Comparison of ENCODE assay signal across 9 cellular contexts in genomic region chr11:2891291-2891690, GRCh38. TPM values are rescaled to one million over a fixed set of nuclear protein-coding genes. Genes with fewer than 3 reads are reported as not detected.
DNase-seq lines count a peak whose midpoint lies in the region; ATAC-seq and TF ChIP-seq lines count a peak whose summit lies in the region.
"Had no signal": no experiment of that assay in that cellular context is flagged by ENCODE, and none has a peak within 500 bp of the region (broad histone marks: within the 10 kb centered on the region; RNA-seq: fewer than 3 reads in every experiment).

No MANE protein-coding gene starts in this region.

- 0 out of 2 replicates have a peak, but pooled peaks cover 3% of the 10 kb centered on the region for H3K9me1 ChIP-seq in IMR-90 (ENCODE audit: insufficient read depth, low read length)

- peak overlapping the region; percentile 72 for H4K5ac ChIP-seq in IMR-90 (ENCODE audit: low read depth, low read length)

- peak overlapping the region; percentile 72 for H3K4me3 Mint-ChIP-seq in Calu3 (ENCODE audit: low read depth, unreplicated experiment)
- peak overlapping the region; percentile 18 for H3K4me3 Mint-ChIP-seq in activated naive CD8-positive, alpha-beta T cell treated with anti-CD3 and anti-CD28 coated beads for 36 hours
- H3K4me3 Mint-ChIP-seq in natural killer cell = peak overlapping the region; percentile 74

- ATAC-seq in IMR-90 (ENCODE audit: low read depth) = no peak
- ATAC-seq in natural killer cell = no peak
- ATAC-seq in GM18858 (IDR thresholded peaks at IDR 0.05; ENCODE audit: unreplicated experiment) = no peak

- H3K18ac ChIP-seq in IMR-90 (ENCODE audit: low read depth, low read length) = peak overlapping the region; percentile 50

- H3K36me3 Mint-ChIP-seq in Calu3 (ENCODE audit: insufficient read depth, unreplicated experiment) = peaks cover 29% of the 10 kb centered on the region
- no peaks in the 10 kb centered on the region for H3K36me3 Mint-ChIP-seq in activated naive CD8-positive, alpha-beta T cell treated with anti-CD3 and anti-CD28 coated beads for 36 hours
- no peaks in the 10 kb centered on the region for H3K36me3 Mint-ChIP-seq in natural killer cell

- no peak for TF ChIP-seq CTCF in Calu3 (IDR thresholded peaks at IDR 0.05; ENCODE audit: unreplicated experiment)
- peak; percentile 19; the same call in 1 of the 2 replicates for TF ChIP-seq CTCF in IMR-90 (conservative IDR thresholded peaks at IDR 0.05; ENCODE audit: low read depth, low read length)
- TF ChIP-seq CTCF in natural killer cell (IDR thresholded peaks at IDR 0.05) = no peak

- in situ Hi-C loops in IMR-90 (cut with MboI; ENCODE audit: low sequenced_read_pairs) = loop anchor here (10.0 to 25.0 kb wide), 2 partner anchors 466 to 704 kb away; no protein-coding TSS in a partner anchor

- peak overlapping the region; percentile 75; the same call in 1 of the 3 replicates for H2BK15ac ChIP-seq in IMR-90 (ENCODE audit: low read depth, low read length)

- H2AK5ac ChIP-seq in IMR-90 (ENCODE audit: low read depth, low read length) = peak overlapping the region; percentile 96; the same call in 1 of the 2 replicates

- H3K27me3 Mint-ChIP-seq in Calu3 (ENCODE audit: unreplicated experiment) (no peaks in the 10 kb centered on the region), natural killer cell (ENCODE audit: low read depth in 2 of 2) (no peaks in the 10 kb centered on the region)
- H3K27me3 Mint-ChIP-seq in activated naive CD8-positive, alpha-beta T cell treated with anti-CD3 and anti-CD28 coated beads for 36 hours = no peaks in the 10 kb centered on the region

- H3K14ac ChIP-seq in IMR-90 (replicated peaks; ENCODE audit: low read depth, low read length) = peak overlapping the region; percentile 55; the same call in 1 of the 2 replicates

- H3K9me3 Mint-ChIP-seq in Calu3 (ENCODE audit: low read depth, unreplicated experiment) = no peaks in the 10 kb centered on the region
- no peaks in the 10 kb centered on the region for H3K9me3 Mint-ChIP-seq in activated naive CD8-positive, alpha-beta T cell treated with anti-CD3 and anti-CD28 coated beads for 36 hours
- no peaks in the 10 kb centered on the region for H3K9me3 Mint-ChIP-seq in natural killer cell

- peaks cover 15% of the 10 kb centered on the region for H3K4me1 Mint-ChIP-seq in Calu3 (ENCODE audit: low read depth, unreplicated experiment)
- H3K4me1 Mint-ChIP-seq in activated naive CD8-positive, alpha-beta T cell treated with anti-CD3 and anti-CD28 coated beads for 36 hours = peaks cover 29% of the 10 kb centered on the region
- peaks cover 23 to 33% of the 10 kb centered on the region in 2 donors for H3K4me1 Mint-ChIP-seq in natural killer cell

- H4K91ac ChIP-seq in IMR-90 (ENCODE audit: insufficient read depth, low read depth, low read length) = peak overlapping the region; percentile 67; the same call in 1 of the 2 replicates

- no peak overlapping the region; the same call in 1 of the 2 replicates for H3K27ac ChIP-seq in IMR-90 (ENCODE audit: insufficient read depth, low read length)

- WGBS in IMR-90 (ENCODE audit: extremely low coverage in 2 of 2, insufficient read length in 1 of 2), 2 experiments = 48% methylated on average over 3 of the region's 5 CpGs; no CpG with 5 or more reads in 1 of the 2 experiments

- no peak overlapping the region for H3K27ac Mint-ChIP-seq in Calu3 (ENCODE audit: unreplicated experiment)
- H3K27ac Mint-ChIP-seq in activated naive CD8-positive, alpha-beta T cell treated with anti-CD3 and anti-CD28 coated beads for 36 hours = peak overlapping the region; percentile 85
- H3K27ac Mint-ChIP-seq in natural killer cell = peak overlapping the region; percentile 74 to 83

- no peak overlapping the region for H3K4me3 ChIP-seq in IMR-90 (ENCODE audit: insufficient read depth, low read depth, low read length)
- H3K4me3 ChIP-seq: GM12878 had no signal

- no peak for TF ChIP-seq POLR2A in IMR-90 (IDR thresholded peaks at IDR 0.05; ENCODE audit: low read depth, low read length)

- H3K4me2 ChIP-seq in IMR-90 (ENCODE audit: low read depth, low read length) = no peak overlapping the region

- H2AFZ ChIP-seq in IMR-90 (replicated peaks; ENCODE audit: low read length, poor library complexity) = peak overlapping the region; percentile 92

- no peaks in the 10 kb centered on the region for H3K36me3 ChIP-seq in IMR-90 (ENCODE audit: control insufficient read depth, insufficient read depth, low read length)

- H4K20me1 ChIP-seq in IMR-90 (ENCODE audit: insufficient read depth, low read length) = no peaks in the 10 kb centered on the region

- intact Hi-C loops in Calu3 (cut with micrococcal nuclease; ENCODE audit: unreplicated experiment) (no loop called here), IMR-90 (cut with micrococcal nuclease) (loop anchor here (5.0 to 10.0 kb wide), 2 partner anchors 101 to 696 kb away; partner anchors contain the start of gene NAP1L4), natural killer cell (cut with micrococcal nuclease) (no loop called here)

- H3K9me3 ChIP-seq in IMR-90 (ENCODE audit: control insufficient read depth, insufficient read depth, low read length) = no peaks in the 10 kb centered on the region

- dilution Hi-C loops in IMR-90 (cut with HindIII; ENCODE audit: low sequenced_read_pairs, unreplicated experiment) = no loop called here

- no peak overlapping the region for H3K23ac ChIP-seq in IMR-90 (ENCODE audit: low read depth, low read length)

- POLR2A ChIA-PET in IMR-90 (lab: Charles Lee; ENCODE audit: unreplicated experiment) = interaction anchor here (0.6 kb wide), 1 partner anchor 278 kb away, joined by 3 read pairs; no protein-coding TSS in a partner anchor

- peak overlapping the region; percentile 93 for H2AK9ac ChIP-seq in IMR-90 (replicated peaks; ENCODE audit: low read depth, low read length, poor library complexity)

- H2BK20ac ChIP-seq in IMR-90 (ENCODE audit: low read depth, low read length) = peak overlapping the region; percentile 47; the same call in 1 of the 2 replicates

- peak overlapping the region; percentile 88 to 98; a peak in 3 of 4 replicates for H4K8ac ChIP-seq in IMR-90 (ENCODE audit: low read depth in 2 of 2, low read length in 2 of 2)

- no peaks in the 10 kb centered on the region; a peak in 1 of 4 replicates for H3K79me1 ChIP-seq in IMR-90 (ENCODE audit: low read depth in 1 of 2, low read length in 2 of 2)

- H3K56ac ChIP-seq in IMR-90 (ENCODE audit: extremely low read depth, insufficient read depth, low read length) = no peak overlapping the region

- TF ChIP-seq RAD21 in IMR-90 (IDR thresholded peaks at IDR 0.05; ENCODE audit: low read length) = no peak

- CTCF ChIA-PET in Calu3 (lab: Charles Lee) = interaction anchor here (0.5 to 6.5 kb wide), 8 partner anchors 12 to 464 kb away, joined by 3 to 100 read pairs (median 10); partner anchors contain the start of gene PHLDA2
- CTCF ChIA-PET in IMR-90 (lab: Yijun Ruan, JAX) = interaction anchor here (0.8 to 11.0 kb wide), 3 partner anchors 39 to 464 kb away, joined by 3 to 116 read pairs (median 4); no protein-coding TSS in a partner anchor

- no peaks in the 10 kb centered on the region for H3K27me3 ChIP-seq in IMR-90 (ENCODE audit: control insufficient read depth, insufficient read depth, low read length)

- no peak for DNase-seq in Calu3
- no peak for DNase-seq in IMR-90
- DNase-seq in activated naive CD8-positive, alpha-beta T cell treated with anti-CD3 and anti-CD28 coated beads for 36 hours = no peak
- DNase-seq in natural killer cell = no peak
- DNase-seq in T1000 (lab: John Stamatoyannopoulos, UW) = no peak
- no peak for DNase-seq in NCI-H1105 treated with DMSO at 0.1 percent for 48 hours (lab: John Stamatoyannopoulos, UW)
- DNase-seq: hippocampal formation had no signal

- peaks cover 29% of the 10 kb centered on the region for H3K4me1 ChIP-seq in IMR-90 (ENCODE audit: control insufficient read depth, insufficient read depth, low read length)

- H3K9ac ChIP-seq in IMR-90 (ENCODE audit: low read depth, low read length) = peak overlapping the region; percentile 17; the same call in 1 of the 2 replicates

- BruUV-seq in Calu3 (replicated peaks; lab: Mats Ljungman, UMichigan) = no TSS peak
- BruUV-seq in IMR-90 (replicated peaks; lab: Mats Ljungman, UMichigan) = no TSS peak

- peak overlapping the region; percentile 98 for H3K4ac ChIP-seq in IMR-90 (ENCODE audit: low read depth, low read length)

- peak overlapping the region; percentile 55 for H2BK120ac ChIP-seq in IMR-90 (ENCODE audit: low read depth, low read length)

- H2BK5ac ChIP-seq in IMR-90 (ENCODE audit: low read depth, low read length, poor library complexity, severe bottlenecking) = peak overlapping the region; percentile 12

TF ChIP-seq in IMR-90, 13 proteins besides CTCF, POLR2A, EP300 and RAD21:
- TF ChIP-seq, protein P1, sequence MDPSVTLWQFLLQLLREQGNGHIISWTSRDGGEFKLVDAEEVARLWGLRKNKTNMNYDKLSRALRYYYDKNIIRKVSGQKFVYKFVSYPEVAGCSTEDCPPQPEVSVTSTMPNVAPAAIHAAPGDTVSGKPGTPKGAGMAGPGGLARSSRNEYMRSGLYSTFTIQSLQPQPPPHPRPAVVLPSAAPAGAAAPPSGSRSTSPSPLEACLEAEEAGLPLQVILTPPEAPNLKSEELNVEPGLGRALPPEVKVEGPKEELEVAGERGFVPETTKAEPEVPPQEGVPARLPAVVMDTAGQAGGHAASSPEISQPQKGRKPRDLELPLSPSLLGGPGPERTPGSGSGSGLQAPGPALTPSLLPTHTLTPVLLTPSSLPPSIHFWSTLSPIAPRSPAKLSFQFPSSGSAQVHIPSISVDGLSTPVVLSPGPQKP (IDR thresholded peaks at IDR 0.05; ENCODE audit: borderline replicate concordance, low read depth, low read length) = no peak
- no peak for TF ChIP-seq MAFK (IDR thresholded peaks at IDR 0.05; ENCODE audit: low read depth, low read length)
TF ChIP-seq in IMR-90: peak in this region for 0.

RNA-seq across cellular contexts. Expression of gene CDKN1C, which starts 5.7 kb away (rescaled TPM):
- total RNA-seq in Calu3 (2022) (2.2 and 2.4 TPM in 2 replicates), IMR-90 (2012; rRNA removed) (1.6 and 2.2 TPM in 2 replicates), natural killer cell (10 to 100 TPM in 1 of 3 donors, 1 to 10 TPM in 2; 2.6 to 27.9 (median 6.3) TPM)
- 3.0 and 3.7 TPM in 2 replicates for polyA plus RNA-seq in IMR-90 (2012; rRNA removed)
- polyA plus RNA-seq in IMR-90 (2012; cell fraction: cytosol; rRNA removed) = 3.6 and 6.4 TPM in 2 replicates
- polyA plus RNA-seq in IMR-90 (2012; cell fraction: nucleus; rRNA removed; ENCODE audit: low replicate concordance) = 5.3 and 8.9 TPM in 2 replicates
- total RNA-seq in activated naive CD8-positive, alpha-beta T cell treated with anti-CD3 and anti-CD28 coated beads for 36 hours = 1 to 10 TPM in 1 of 2 experiments, under 1 TPM in 1; 0.85 to 1.0 TPM

RNA-seq across cellular contexts. Expression of gene PHLDA2, which starts 37.9 kb away (rescaled TPM):
- total RNA-seq in Calu3 (2022) (111 and 142 TPM in 2 replicates), IMR-90 (2012; rRNA removed) (3.8 and 4.4 TPM in 2 replicates), natural killer cell (1 to 10 TPM in 2 of 3 donors, under 1 TPM in 1; 0.79 to 3.2 (median 2.2) TPM)
- polyA plus RNA-seq in IMR-90 (2012; rRNA removed) = 89.0 and 154 TPM in 2 replicates
- polyA plus RNA-seq in IMR-90 (2012; cell fraction: cytosol; rRNA removed) = 190 and 339 TPM in 2 replicates
- polyA plus RNA-seq in IMR-90 (2012; cell fraction: nucleus; rRNA removed; ENCODE audit: low replicate concordance) = 56.3 and 191 TPM in 2 replicates
- 1 to 10 TPM; 1.3 to 2.5 TPM for total RNA-seq in activated naive CD8-positive, alpha-beta T cell treated with anti-CD3 and anti-CD28 coated beads for 36 hours

Comparison
In these comparisons a context has a peak if more than half of its experiments do, and no peak if none do; other contexts are left out.
1. H3K4me3 Mint-ChIP-seq: peak in every context shown above with its lines; median percentile 74 in natural killer cell; 72 in Calu3; 18 in activated naive CD8-positive, alpha-beta T cell treated with anti-CD3 and anti-CD28 coated beads for 36 hours.
2. RNA of gene PHLDA2, which starts 37.9 kb away (total RNA-seq): 111 to 142 TPM in Calu3; 3.8 to 4.4 TPM in IMR-90, 1.3 to 2.5 TPM in activated naive CD8-positive, alpha-beta T cell treated with anti-CD3 and anti-CD28 coated beads for 36 hours and 0.79 to 3.2 TPM in natural killer cell; every median in the first group is over 10 times any median in the second.